ENCODE assay signal across 22 cellular contexts in the genomic region with DNA sequence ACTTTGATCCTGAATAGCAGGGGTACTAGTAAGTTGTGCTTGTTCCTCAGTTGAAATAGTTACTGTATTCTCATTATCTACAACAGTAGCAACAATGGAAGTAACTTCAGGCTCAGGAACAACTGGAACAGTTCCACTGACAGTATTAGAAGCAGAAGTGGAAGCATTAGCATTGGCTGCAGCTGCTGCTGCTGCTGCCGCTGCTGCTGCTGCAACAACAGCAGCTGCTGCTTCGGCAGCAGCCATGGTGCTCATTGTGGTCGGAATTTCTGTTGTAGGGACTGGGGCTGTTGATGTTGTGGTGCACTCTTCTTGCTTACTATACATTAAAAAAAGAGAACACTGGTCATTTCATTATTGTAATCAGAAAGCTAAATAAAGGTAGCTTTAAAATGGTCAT.
"Had no signal": no experiment of that assay in that cellular context is flagged by ENCODE, and none has a peak within 500 bp of the region (broad histone marks: within the 10 kb centered on the region; RNA-seq: fewer than 3 reads in every experiment).

No MANE protein-coding gene starts in this region.

- H3K4me1 Mint-ChIP-seq: naive B cell; neural crest cell; stimulated activated memory B cell treated with anti-CD40 and anti-IgM and Interleukin-4, amounts not matched to agents 10 μg/mL and 1 μg/mL and 100 μg/mL, for 72 hours had no signal

- H3K27ac ChIP-seq: prostate gland, right atrium auricular region, skin epidermis, spleen, testis, tibial artery had no signal

- H3K4me3 Mint-ChIP-seq: naive B cell; natural killer cell treated with Interleukin-12 subunit alpha and Interleukin-12 subunit beta and Interleukin-15 and Interleukin-18, amount 100 ng/mL, for 72 hours; neural crest cell; stimulated activated memory B cell treated with anti-CD40 and anti-IgM and Interleukin-4, amounts not matched to agents 10 μg/mL and 1 μg/mL and 100 μg/mL, for 72 hours; type B pancreatic cell had no signal

- H3K27me3 Mint-ChIP-seq: naive B cell; natural killer cell treated with Interleukin-12 subunit alpha and Interleukin-12 subunit beta and Interleukin-15 and Interleukin-18, amount 100 ng/mL, for 72 hours; stimulated activated memory B cell treated with anti-CD40 and anti-IgM and Interleukin-4, amounts not matched to agents 10 μg/mL and 1 μg/mL and 100 μg/mL, for 72 hours; type B pancreatic cell had no signal

- H3K9me3 ChIP-seq: prostate gland, right atrium auricular region, spleen, testis, tibial artery had no signal

- H3K27me3 ChIP-seq: dorsolateral prefrontal cortex, right atrium auricular region, spleen, testis, tibial artery had no signal

- H3K27ac Mint-ChIP-seq: natural killer cell treated with Interleukin-12 subunit alpha and Interleukin-12 subunit beta and Interleukin-15 and Interleukin-18, amount 100 ng/mL, for 72 hours; stimulated activated memory B cell treated with anti-CD40 and anti-IgM and Interleukin-4, amounts not matched to agents 10 μg/mL and 1 μg/mL and 100 μg/mL, for 72 hours; type B pancreatic cell had no signal

- H3K9me3 Mint-ChIP-seq: naive B cell; natural killer cell treated with Interleukin-12 subunit alpha and Interleukin-12 subunit beta and Interleukin-15 and Interleukin-18, amount 100 ng/mL, for 72 hours; neural crest cell; stimulated activated memory B cell treated with anti-CD40 and anti-IgM and Interleukin-4, amounts not matched to agents 10 μg/mL and 1 μg/mL and 100 μg/mL, for 72 hours; type B pancreatic cell had no signal

- DNase-seq: cerebellar nuclear complex; dorsolateral prefrontal cortex; effector CD4-positive, alpha-beta T cell; head of caudate nucleus; kidney; mesendoderm; naive B cell; spleen; stimulated activated CD4-positive, alpha-beta T cell treated with anti-CD3 and anti-CD28 coated beads, Interleukin-4, amount 100 ng/mL, for 4 hours; stimulated activated naive CD8-positive, alpha-beta T cell treated with anti-CD3 and anti-CD28 coated beads, Interleukin-15, Interleukin-2, amounts not matched to agents 100 U/mL and 50 U/mL, for 24 hours; substantia nigra; testis; tibial artery had no signal

- ATAC-seq: left lobe of liver; natural killer cell treated with Interleukin-12 subunit alpha and Interleukin-12 subunit beta and Interleukin-15 and Interleukin-18, amount 100 ng/mL, for 72 hours; sciatic nerve; stimulated activated memory B cell treated with anti-CD40 and anti-IgM and Interleukin-4, amounts not matched to agents 10 μg/mL and 1 μg/mL and 100 μg/mL, for 72 hours; stimulated activated naive CD8-positive, alpha-beta T cell treated with anti-CD3 and anti-CD28 coated beads, Interleukin-15, Interleukin-2, amounts not matched to agents 100 U/mL and 50 U/mL, for 24 hours had no signal

- H3K4me1 ChIP-seq: prostate gland, right atrium auricular region, spleen, testis, tibial artery had no signal

- H3K4me3 ChIP-seq: dorsolateral prefrontal cortex, prostate gland, right atrium auricular region, skin epidermis, spleen, testis, tibial artery had no signal
